1 cellular context compared by ENCODE assay signal in the genomic region with DNA sequence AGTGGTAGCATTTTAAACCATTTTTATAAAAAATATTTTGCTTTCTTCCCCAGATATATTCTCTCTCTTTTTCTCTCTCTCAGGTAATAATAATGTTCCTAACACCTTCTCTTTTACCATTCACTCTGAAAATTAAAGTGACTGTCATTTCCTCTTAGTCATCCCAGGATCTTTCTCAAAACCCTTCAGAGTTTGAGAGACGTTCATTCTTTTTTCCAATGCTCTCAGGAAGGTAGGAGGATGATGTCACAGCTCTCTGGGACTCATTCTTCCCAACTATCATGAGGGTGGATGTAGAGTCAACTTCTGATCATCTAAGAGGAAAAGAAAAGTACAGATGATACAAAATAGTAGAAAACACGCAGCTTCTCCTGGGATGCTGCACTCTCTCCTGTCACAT.
TF ChIP-seq lines count a peak whose summit lies in the region.

No MANE protein-coding gene starts in this region.

TF ChIP-seq in IMR-90, 13 proteins besides CTCF, POLR2A, EP300 and RAD21:
- TF ChIP-seq BHLHE40 (IDR thresholded peaks at IDR 0.05; ENCODE audit: low read depth, low read length) (no peak), CEBPB (IDR thresholded peaks at IDR 0.05; ENCODE audit: low read depth, low read length) (peak; percentile 15; the same call in 1 of the 2 replicates)
